In the genomic region with DNA sequence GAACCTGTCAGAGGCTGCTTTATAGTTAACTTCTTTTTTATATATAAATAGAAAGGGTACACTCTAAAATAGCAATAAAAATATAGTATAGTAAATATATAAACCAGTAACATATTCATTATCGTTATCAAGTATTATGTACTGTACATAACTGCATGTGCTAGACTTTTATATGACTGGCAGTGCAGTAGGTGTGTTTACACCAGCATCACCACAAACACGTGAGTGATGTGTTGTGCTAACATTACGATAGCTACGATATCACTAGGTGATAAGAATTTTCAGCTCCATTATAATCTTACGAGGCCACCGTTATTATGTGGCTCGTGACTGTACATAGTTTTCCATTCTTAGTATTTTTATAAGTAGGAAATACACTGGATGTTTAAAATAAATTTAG, we compare ENCODE assay signal across 34 cellular contexts. TPM values are rescaled to one million over a fixed set of nuclear protein-coding genes. Genes with fewer than 3 reads are reported as not detected.
"Had no signal": no experiment of that assay in that cellular context is flagged by ENCODE, and none has a peak within 500 bp of the region (broad histone marks: within the 10 kb centered on the region; RNA-seq: fewer than 3 reads in every experiment).

No MANE protein-coding gene starts in this region.

- H3K36me3 ChIP-seq: adrenal gland, brain microvascular endothelial cell, breast epithelium had no signal

- FAIRE-seq: astrocyte, TTC549 had no signal

- ATAC-seq: activated CD8-positive, alpha-beta T cell treated with anti-CD3 and anti-CD28 coated beads for 36 hours; activated naive CD4-positive, alpha-beta T cell treated with anti-CD3 and anti-CD28 coated beads, Interleukin-2, amount 50 U/mL, for 72 hours; activated T-cell treated with anti-CD3 and anti-CD28 coated beads, Interleukin-2, amount 50 U/mL, for 4 hours; activated T-helper 17 cell treated with anti-CD3 and anti-CD28 coated beads, Interleukin-2, amount 50 U/mL, for 72 hours; body of pancreas had no signal

- H3K4me1 ChIP-seq: body of pancreas, breast epithelium had no signal

- H3K4me3 ChIP-seq: adrenal gland, body of pancreas, breast epithelium had no signal

- H3K27me3 ChIP-seq: adrenal gland, body of pancreas, brain microvascular endothelial cell, breast epithelium had no signal

- H3K27ac ChIP-seq: adrenal gland, body of pancreas, brain microvascular endothelial cell, breast epithelium, VCaP had no signal

- H3K9me3 ChIP-seq: adrenal gland, body of pancreas, breast epithelium had no signal

- DNase-seq: activated B cell treated with CpG ODN at 0.5 μM for 24 hours; activated CD4-positive, alpha-beta memory T cell treated with anti-CD3 and anti-CD28 coated beads for 36 hours; activated CD4-positive, alpha-beta T cell treated with anti-CD3 and anti-CD28 coated beads for 4 hours; activated CD4-positive, alpha-beta T cell treated with anti-CD3 and anti-CD28 coated beads, Interleukin-2, amount 10 ng/mL, durations not matched to agents 24 days and 14 days; activated CD4-positive, alpha-beta T cell treated with anti-CD3 and anti-CD28 coated beads, Interleukin-2, amount 50 U/mL, for 1 hour; activated CD4-positive, alpha-beta T cell treated with anti-CD3 and anti-CD28 coated beads, Interleukin-2, amount 50 U/mL, for 4 hours; activated CD4-positive, CD25-positive, alpha-beta regulatory T cell treated with anti-CD3 and anti-CD28 coated beads, Interleukin-2, amount 50 U/mL, for 72 hours; activated CD8-positive, alpha-beta memory T cell treated with anti-CD3 and anti-CD28 coated beads, Interleukin-2, amount 50 U/mL, for 4 hours; activated CD8-positive, alpha-beta T cell treated with anti-CD3 and anti-CD28 coated beads for 36 hours; activated effector memory CD4-positive, alpha-beta T cell treated with anti-CD3 and anti-CD28 coated beads, Interleukin-2, amount 50 U/mL, for 16 hours; activated gamma-delta T cell treated with Interleukin-2 at 50 U/mL for 16 hours; activated naive CD4-positive, alpha-beta T cell; activated naive CD4-positive, alpha-beta T cell treated with anti-CD3 and anti-CD28 coated beads for 36 hours; activated naive CD4-positive, alpha-beta T cell treated with anti-CD3 and anti-CD28 coated beads, Interleukin-2, amount 50 U/mL, for 16 hours; activated naive CD8-positive, alpha-beta T cell treated with anti-CD3 and anti-CD28 coated beads for 36 hours; activated T-cell treated with anti-CD3 and anti-CD28 coated beads for 4 hours; activated T-cell treated with anti-CD3 and anti-CD28 coated beads, Interleukin-2, amount 50 U/mL, for 1 hour; activated T-cell treated with anti-CD3 and anti-CD28 coated beads, Interleukin-2, amount 50 U/mL, for 4 hours; amniotic stem cell; aorta; body of pancreas; caudate nucleus; cerebellar nuclear complex; T-helper 1 cell; T-helper 2 cell; T-helper 9 cell had no signal

RNA-seq across cellular contexts. Expression of a gene that starts 43.8 kb away (rescaled TPM):
- total RNA-seq: activated naive CD4-positive, alpha-beta T cell treated with anti-CD3 and anti-CD28 coated beads for 36 hours had no signal
